In genomic region chr7:44880317-44881018, GRCh38 we compare ENCODE assay signal across 9 cellular contexts. TPM values are rescaled to one million over a fixed set of nuclear protein-coding genes. Genes with fewer than 3 reads are reported as not detected.
DNase-seq lines count a peak whose midpoint lies in the region; ATAC-seq and TF ChIP-seq lines count a peak whose summit lies in the region.
"Had no signal": no experiment of that assay in that cellular context is flagged by ENCODE, and none has a peak within 500 bp of the region (broad histone marks: within the 10 kb centered on the region; RNA-seq: fewer than 3 reads in every experiment).

No MANE protein-coding gene starts in this region.

- H3K27me3 Mint-ChIP-seq in activated CD4-positive, alpha-beta T cell treated with anti-CD3 and anti-CD28 coated beads, Interleukin-2, amount 10 ng/mL, durations not matched to agents 7 days and 5 days, result no peaks in the 10 kb centered on the region
- H3K27me3 Mint-ChIP-seq in stimulated activated naive B cell treated with anti-CD40 and anti-IgM and Interleukin-4, amounts not matched to agents 10 μg/mL and 1 μg/mL and 100 μg/mL, for 72 hours, result no peaks in the 10 kb centered on the region

- no peaks in the 10 kb centered on the region; the same call in 1 of the 2 replicates for H3K9me3 ChIP-seq in PC-9 (ENCODE audit: insufficient read depth, low read depth)

- H3K4me2 ChIP-seq in PC-9, result peak overlapping the region; percentile 95

- no peak for ATAC-seq in stimulated activated naive B cell treated with anti-CD40 and anti-IgM and Interleukin-4, amounts not matched to agents 10 μg/mL and 1 μg/mL and 100 μg/mL, for 72 hours (replicated peaks)
- no peak for ATAC-seq in GM21526 (IDR thresholded peaks at IDR 0.05; ENCODE audit: low FRiP score, unreplicated experiment)

- H3K27ac ChIP-seq in PC-9, result no peak overlapping the region

- peaks cover 64% of the 10 kb centered on the region for H3K36me3 Mint-ChIP-seq in activated CD4-positive, alpha-beta T cell treated with anti-CD3 and anti-CD28 coated beads, Interleukin-2, amount 10 ng/mL, durations not matched to agents 7 days and 5 days (ENCODE audit: low read depth)
- H3K36me3 Mint-ChIP-seq in stimulated activated naive B cell treated with anti-CD40 and anti-IgM and Interleukin-4, amounts not matched to agents 10 μg/mL and 1 μg/mL and 100 μg/mL, for 72 hours, result peaks cover 19 to 34% of the 10 kb centered on the region in 2 donors

- peaks cover 40% of the 10 kb centered on the region for H3K36me3 ChIP-seq in PC-9 (ENCODE audit: low read depth)

- no TSS peak for BruUV-seq in PC-9 (replicated peaks; lab: Mats Ljungman, UMichigan)

- H3K27me3 ChIP-seq in PC-9 (ENCODE audit: insufficient read depth, low read depth), result no peaks in the 10 kb centered on the region

- POLR2A ChIA-PET in activated CD4-positive, alpha-beta T cell treated with anti-CD3 and anti-CD28 coated beads, Interleukin-2, amount 10 ng/mL, durations not matched to agents 7 days and 5 days (lab: Charles Lee), result interaction anchor here (1.5 kb wide), 1 partner anchor 35 kb away, joined by 8 read pairs; no protein-coding TSS in a partner anchor
- POLR2A ChIA-PET in PC-9 (lab: Charles Lee; ENCODE audit: unreplicated experiment), result interaction anchor here (0.7 to 1.7 kb wide), 3 partner anchors 32 to 154 kb away, joined by 3 to 14 read pairs (median 3); partner anchors contain the start of gene H2AZ2

- intact Hi-C loops in PC-9 (cut with micrococcal nuclease; ENCODE audit: unreplicated experiment), result no loop called here

- peaks cover 77% of the 10 kb centered on the region for H4K20me1 ChIP-seq in PC-9 (ENCODE audit: insufficient read depth)

- no peak for TF ChIP-seq CTCF in PC-9 (conservative IDR thresholded peaks at IDR 0.05)
- TF ChIP-seq CTCF in fibroblast of mammary gland (conservative IDR thresholded peaks at IDR 0.05; ENCODE audit: control insufficient read depth, insufficient read depth, low read depth, low read length), result no peak

- H3K9me2 ChIP-seq in PC-9 (ENCODE audit: insufficient read depth), result no peaks in the 10 kb centered on the region

- peak overlapping the region; percentile 71 for H3K4me3 Mint-ChIP-seq in activated CD4-positive, alpha-beta T cell treated with anti-CD3 and anti-CD28 coated beads, Interleukin-2, amount 10 ng/mL, durations not matched to agents 7 days and 5 days
- H3K4me3 Mint-ChIP-seq in stimulated activated naive B cell treated with anti-CD40 and anti-IgM and Interleukin-4, amounts not matched to agents 10 μg/mL and 1 μg/mL and 100 μg/mL, for 72 hours, result peak overlapping the region; percentile 77 to 79

- DNase-seq in activated CD4-positive, alpha-beta T cell treated with anti-CD3 and anti-CD28 coated beads, Interleukin-2, amount 10 ng/mL, durations not matched to agents 7 days and 5 days, result no peak
- no peak for DNase-seq in activated CD4-positive, alpha-beta T cell treated with anti-CD3 and anti-CD28 coated beads for 4 hours
- no peak for DNase-seq in PC-9
- DNase-seq in fibroblast of mammary gland (ENCODE audit: low read depth), result no peak
- no peak for DNase-seq in stimulated activated naive B cell treated with anti-CD40 and anti-IgM and Interleukin-4, amounts not matched to agents 10 μg/mL and 1 μg/mL and 100 μg/mL, for 72 hours
- DNase-seq in epidermal melanocyte (ENCODE audit: insufficient read length, low spot score), result no peak
- no peak for DNase-seq in AG08396 (ENCODE audit: low spot score)
- DNase-seq: COR-L47 had no signal

- H3K4me1 ChIP-seq in PC-9 (replicated peaks; ENCODE audit: insufficient read depth), result peaks cover 49% of the 10 kb centered on the region

- H3F3A ChIP-seq in PC-9 (ENCODE audit: insufficient read depth, low read depth), result peaks cover 59% of the 10 kb centered on the region

- peak overlapping the region; percentile 59 for H3K27ac Mint-ChIP-seq in activated CD4-positive, alpha-beta T cell treated with anti-CD3 and anti-CD28 coated beads, Interleukin-2, amount 10 ng/mL, durations not matched to agents 7 days and 5 days
- peak overlapping the region; percentile 67 for H3K27ac Mint-ChIP-seq in stimulated activated naive B cell treated with anti-CD40 and anti-IgM and Interleukin-4, amounts not matched to agents 10 μg/mL and 1 μg/mL and 100 μg/mL, for 72 hours

- H3K4me1 Mint-ChIP-seq in activated CD4-positive, alpha-beta T cell treated with anti-CD3 and anti-CD28 coated beads, Interleukin-2, amount 10 ng/mL, durations not matched to agents 7 days and 5 days, result peaks cover 55% of the 10 kb centered on the region
- peaks cover 13 to 48% of the 10 kb centered on the region in 2 donors for H3K4me1 Mint-ChIP-seq in stimulated activated naive B cell treated with anti-CD40 and anti-IgM and Interleukin-4, amounts not matched to agents 10 μg/mL and 1 μg/mL and 100 μg/mL, for 72 hours

- H2AFZ ChIP-seq in PC-9, result no peak overlapping the region

- peaks cover 74% of the 10 kb centered on the region for H3K79me2 ChIP-seq in PC-9 (ENCODE audit: low read depth)

- peak overlapping the region; percentile 77; the same call in 1 of the 2 replicates for H3K4me3 ChIP-seq in PC-9
- peak overlapping the region; percentile 76 for H3K4me3 ChIP-seq in fibroblast of mammary gland (ENCODE audit: control insufficient read depth, low read depth, low read length)

- CTCF ChIA-PET in activated CD4-positive, alpha-beta T cell treated with anti-CD3 and anti-CD28 coated beads, Interleukin-2, amount 10 ng/mL, durations not matched to agents 7 days and 5 days (lab: Charles Lee), result interaction anchor here (0.6 to 2.4 kb wide), 7 partner anchors 11 to 204 kb away, joined by 3 to 14 read pairs (median 4); partner anchors contain the start of gene H2AZ2
- CTCF ChIA-PET in PC-9 (lab: Charles Lee), result interaction anchor here (1.1 kb wide), 1 partner anchor 300 kb away, joined by 3 read pairs; no protein-coding TSS in a partner anchor

- H3K9me3 Mint-ChIP-seq in activated CD4-positive, alpha-beta T cell treated with anti-CD3 and anti-CD28 coated beads, Interleukin-2, amount 10 ng/mL, durations not matched to agents 7 days and 5 days, result no peaks in the 10 kb centered on the region
- no peaks in the 10 kb centered on the region for H3K9me3 Mint-ChIP-seq in stimulated activated naive B cell treated with anti-CD40 and anti-IgM and Interleukin-4, amounts not matched to agents 10 μg/mL and 1 μg/mL and 100 μg/mL, for 72 hours

RNA-seq across cellular contexts. Expression of gene PURB, which starts 4.9 kb away (rescaled TPM):
- 10 to 100 TPM; 22.9 to 24.1 TPM for total RNA-seq in activated CD4-positive, alpha-beta T cell treated with anti-CD3 and anti-CD28 coated beads, Interleukin-2, amount 10 ng/mL, durations not matched to agents 7 days and 5 days
- 33.1 and 38.2 TPM in 2 replicates for total RNA-seq in PC-9 (2021)

RNA-seq across cellular contexts. Expression of gene H2AZ2, which starts 32.6 kb away (rescaled TPM):
- total RNA-seq in activated CD4-positive, alpha-beta T cell treated with anti-CD3 and anti-CD28 coated beads, Interleukin-2, amount 10 ng/mL, durations not matched to agents 7 days and 5 days, result 100 to 1,000 TPM; 327 to 404 TPM
- 334 and 354 TPM in 2 replicates for total RNA-seq in PC-9 (2021)
